In genomic region chr10:112687647-112688046, GRCh38 we compare ENCODE assay signal across 12 cellular contexts.
DNase-seq lines count a peak whose midpoint lies in the region; TF ChIP-seq lines count a peak whose summit lies in the region.
"Had no signal": no experiment of that assay in that cellular context is flagged by ENCODE, and none has a peak within 500 bp of the region (broad histone marks: within the 10 kb centered on the region; RNA-seq: fewer than 3 reads in every experiment).

No MANE protein-coding gene starts in this region.

- no peak for TF ChIP-seq EP300 in transverse colon (IDR thresholded peaks at IDR 0.05; ENCODE audit: low read depth)

- H3K36me3 ChIP-seq in mesendoderm (ENCODE audit: control insufficient read depth, insufficient read depth, low read length): no peaks in the 10 kb centered on the region
- no peaks in the 10 kb centered on the region for H3K36me3 ChIP-seq in transverse colon

- H3K23ac ChIP-seq in mesendoderm (ENCODE audit: low read length): no peak overlapping the region

- no peak overlapping the region for H2BK15ac ChIP-seq in mesendoderm (replicated peaks; ENCODE audit: low read depth)

- no peaks in the 10 kb centered on the region for H3K79me1 ChIP-seq in mesendoderm (ENCODE audit: low read length)

- no peak overlapping the region for H4K8ac ChIP-seq in mesendoderm (ENCODE audit: low read depth, low read length)

- H3K4me3 ChIP-seq in mesendoderm (ENCODE audit: low read length) (no peak overlapping the region), transverse colon (no peak overlapping the region)

- no peak overlapping the region for H3K18ac ChIP-seq in mesendoderm (ENCODE audit: low read length)

- no peak overlapping the region for H3K4me2 ChIP-seq in mesendoderm (ENCODE audit: low read length)

- TF ChIP-seq CTCF in GM13977 (IDR thresholded peaks at IDR 0.05; ENCODE audit: extremely low read depth, insufficient read depth, missing control alignments): no peak
- no peak for TF ChIP-seq CTCF in transverse colon (IDR thresholded peaks at IDR 0.05)

- H3K79me2 ChIP-seq in mesendoderm (ENCODE audit: control insufficient read depth, insufficient read depth, low read length): no peaks in the 10 kb centered on the region

- H3K27ac ChIP-seq in mesendoderm (ENCODE audit: low read depth, low read length): no peak overlapping the region
- no peak overlapping the region for H3K27ac ChIP-seq in transverse colon

- H3K4ac ChIP-seq in mesendoderm (ENCODE audit: low read depth, low read length): no peak overlapping the region

- no peaks in the 10 kb centered on the region for H3K27me3 ChIP-seq in mesendoderm (ENCODE audit: insufficient read depth, low read length, poor library complexity)
- no peaks in the 10 kb centered on the region for H3K27me3 ChIP-seq in transverse colon

- no peak overlapping the region for H3K9ac ChIP-seq in mesendoderm (ENCODE audit: low read length)

- no peak overlapping the region for H3K56ac ChIP-seq in mesendoderm (ENCODE audit: low read length)

- no peak overlapping the region for H2AK5ac ChIP-seq in mesendoderm (ENCODE audit: low read length)

- H4K5ac ChIP-seq in mesendoderm (ENCODE audit: low read length): no peak overlapping the region

- H3K4me1 ChIP-seq in mesendoderm (ENCODE audit: control insufficient read depth, low read depth, low read length): no peaks in the 10 kb centered on the region
- H3K4me1 ChIP-seq in transverse colon: no peaks in the 10 kb centered on the region

- intact Hi-C loops in transverse colon (cut with DNase I; ENCODE audit: low total_unique reads): no loop called here

- WGBS in mesendoderm (ENCODE audit: extremely low coverage, insufficient coverage, low lambda C conversion rate): no CpG with 5 or more reads among the region's 4 CpGs
- 83 to 91% methylated on average over 4 of the region's 4 CpGs for WGBS in transverse colon (ENCODE audit: low coverage in 1 of 2), 2 donors

- DNase-seq in EH (ENCODE audit: low read depth) (peak; percentile 30), LHCN-M2 (ENCODE audit: low read depth) (peak; percentile 37), dedifferentiated amniotic fluid mesenchymal stem cell (ENCODE audit: extremely low spot score) (peak; percentile 28), mesendoderm (peak; percentile 34), ACHN (no peak), GM13977 (ENCODE audit: low spot score) (no peak), NCI-H2029 (lab: John Stamatoyannopoulos, UW) (no peak), transverse colon (no peak)
- DNase-seq: activated CD4-positive, alpha-beta T cell treated with anti-CD3 and anti-CD28 coated beads, Interleukin-2, amount 10 ng/mL, durations not matched to agents 7 days and 5 days; CD4-positive, alpha-beta memory T cell; GF-D8; stimulated activated naive CD8-positive, alpha-beta T cell treated with anti-CD3 and anti-CD28 coated beads, Interleukin-15, Interleukin-2, amounts not matched to agents 100 U/mL and 50 U/mL, for 24 hours had no signal

- TF ChIP-seq POLR2A in transverse colon (IDR thresholded peaks at IDR 0.05): no peak

- no peak overlapping the region for H2BK120ac ChIP-seq in mesendoderm (ENCODE audit: low read depth, low read length)

- no peaks in the 10 kb centered on the region for H3K9me3 ChIP-seq in transverse colon

- in situ Hi-C loops in ACHN (cut with HindIII; ENCODE audit: low pct_ligation_motif_present, low pct_unique_long_range_greater_than_20kb, low sequenced_read_pairs): no loop called here
- in situ Hi-C loops in GM13977 (cut with MboI; ENCODE audit: low pct_unique_long_range_greater_than_20kb, low sequenced_read_pairs, unreplicated experiment): no loop called here
- in situ Hi-C loops in transverse colon (cut with MboI; ENCODE audit: low pct_ligation_motif_present in 1 of 4, low pct_unique_long_range_greater_than_20kb in 1 of 4, low sequenced_read_pairs in 3 of 4): no loop called here

- H2BK5ac ChIP-seq in mesendoderm (ENCODE audit: low read length): no peak overlapping the region

Comparison
In these comparisons a context has a peak if more than half of its experiments do, and no peak if none do; other contexts are left out.
1. DNase-seq: peak in EH (single experiment), LHCN-M2 (single experiment), dedifferentiated amniotic fluid mesenchymal stem cell (single experiment) and mesendoderm (single experiment); none in ACHN (single experiment), GM13977 (single experiment), NCI-H2029 (single experiment) and transverse colon (single experiment).